Comparison of ENCODE assay signal across 9 cellular contexts in genomic region chr10:5623081-5623748, GRCh38. TPM values are rescaled to one million over a fixed set of nuclear protein-coding genes. Genes with fewer than 3 reads are reported as not detected.
A peak's percentile ranks its signal among the peaks of the same experiment; 100 is the strongest.
DNase-seq lines count a peak whose midpoint lies in the region; ATAC-seq, FAIRE-seq and TF ChIP-seq lines count a peak whose summit lies in the region.
"Had no signal": no experiment of that assay in that cellular context is flagged by ENCODE, and none has a peak within 500 bp of the region (broad histone marks: within the 10 kb centered on the region; RNA-seq: fewer than 3 reads in every experiment).

No MANE protein-coding gene starts in this region.

- H3K36me3 ChIP-seq in astrocyte (ENCODE audit: insufficient read depth, low read length) = no peaks in the 10 kb centered on the region
- H3K36me3 ChIP-seq in sigmoid colon = no peaks in the 10 kb centered on the region
- H3K36me3 ChIP-seq: BLaER1 treated with 17β-estradiol and CSF1 and Interleukin-3, amounts not matched to agents 10 nM and 100 nM had no signal

- peak; percentile 68 for FAIRE-seq in astrocyte (lab: Jason Lieb, UNC)

- no peak for TF ChIP-seq POLR2A in sigmoid colon (IDR thresholded peaks at IDR 0.05)

- intact Hi-C loops in sigmoid colon (cut with DNase I) = loop anchor here (1.0 to 5.0 kb wide), 3 partner anchors 41 to 181 kb away; no protein-coding TSS in a partner anchor

- WGBS in sigmoid colon, 2 donors = 11 to 18% methylated on average over 19 of the region's 19 CpGs

- H3K36me3 Mint-ChIP-seq in astrocyte (ENCODE audit: low read depth, unreplicated experiment) = no peaks in the 10 kb centered on the region

- peaks cover 12% of the 10 kb centered on the region for H3K4me1 Mint-ChIP-seq in astrocyte (ENCODE audit: low read depth, unreplicated experiment)

- no peak overlapping the region for H3K9ac ChIP-seq in astrocyte (ENCODE audit: low read length)
- H3K9ac ChIP-seq: BLaER1 treated with 17β-estradiol and CSF1 and Interleukin-3, amounts not matched to agents 10 nM and 100 nM had no signal

- peak overlapping the region; percentile 27 for H3K27ac ChIP-seq in astrocyte (ENCODE audit: low read depth, low read length)
- peak overlapping the region in 1 of 4 donors; percentile 38 for H3K27ac ChIP-seq in sigmoid colon
- H3K27ac ChIP-seq: BLaER1 treated with 17β-estradiol and CSF1 and Interleukin-3, amounts not matched to agents 10 nM and 100 nM had no signal

- no peaks in the 10 kb centered on the region for H3K79me2 ChIP-seq in astrocyte (ENCODE audit: insufficient read depth, low read length)

- H3K4me3 ChIP-seq in astrocyte (ENCODE audit: insufficient read depth, low read depth, low read length) (no peak overlapping the region), sigmoid colon (no peak overlapping the region)
- H3K4me3 ChIP-seq: BLaER1 treated with 17β-estradiol and CSF1 and Interleukin-3, amounts not matched to agents 10 nM and 100 nM had no signal

- no peak overlapping the region for H3K4me3 Mint-ChIP-seq in astrocyte (ENCODE audit: unreplicated experiment)

- H3K4me2 ChIP-seq in astrocyte (ENCODE audit: low read length) = no peak overlapping the region

- TF ChIP-seq EP300 in sigmoid colon (IDR thresholded peaks at IDR 0.05) = no peak

- H2AFZ ChIP-seq in astrocyte (ENCODE audit: low read depth, low read length) = peak overlapping the region; percentile 86

- no peaks in the 10 kb centered on the region for H3K9me3 Mint-ChIP-seq in astrocyte (ENCODE audit: unreplicated experiment)

- peak; percentile 76 for TF ChIP-seq CTCF in astrocyte (IDR thresholded peaks at IDR 0.05; ENCODE audit: insufficient read depth, low read depth, low read length)
- peak; percentile 87 to 97 (median 93) for TF ChIP-seq CTCF in sigmoid colon (IDR thresholded peaks at IDR 0.05)

- H3K27me3 Mint-ChIP-seq in astrocyte (ENCODE audit: low read depth, unreplicated experiment) = no peaks in the 10 kb centered on the region

- H4K20me1 ChIP-seq in astrocyte (ENCODE audit: insufficient read depth, low read length) = no peaks in the 10 kb centered on the region

- H3K9me3 ChIP-seq in astrocyte (ENCODE audit: insufficient read depth, low read depth, low read length) (no peaks in the 10 kb centered on the region), sigmoid colon (no peaks in the 10 kb centered on the region)
- H3K9me3 ChIP-seq: BLaER1 treated with 17β-estradiol and CSF1 and Interleukin-3, amounts not matched to agents 10 nM and 100 nM had no signal

- H3K27ac Mint-ChIP-seq in astrocyte (ENCODE audit: unreplicated experiment) = no peak overlapping the region

- H3K27me3 ChIP-seq in astrocyte (ENCODE audit: insufficient read depth, low read length) = no peaks in the 10 kb centered on the region
- no peaks in the 10 kb centered on the region for H3K27me3 ChIP-seq in sigmoid colon
- H3K27me3 ChIP-seq: BLaER1 treated with 17β-estradiol and CSF1 and Interleukin-3, amounts not matched to agents 10 nM and 100 nM had no signal

- ATAC-seq in HG02678 (IDR thresholded peaks at IDR 0.05; ENCODE audit: unreplicated experiment) = peak; percentile 94

- H3K4me1 ChIP-seq in astrocyte (ENCODE audit: insufficient read depth, low read length) (peaks cover 7% of the 10 kb centered on the region), sigmoid colon (peaks cover 0 to 23% (median 18%) of the 10 kb centered on the region in 4 donors)

- DNase-seq in NCI-H2171 treated with DMSO at 0.1 percent for 48 hours (lab: John Stamatoyannopoulos, UW) (peak; percentile 51), NCI-H2171 (lab: John Stamatoyannopoulos, UW) (no peak), NCI-H1105 treated with DMSO at 0.1 percent for 48 hours (lab: John Stamatoyannopoulos, UW) (peak; percentile 32), T1000 (lab: John Stamatoyannopoulos, UW) (peak; percentile 71), astrocyte (ENCODE audit: low read depth) (peak; percentile 51), hepatic stellate cell (ENCODE audit: low spot score) (peak; percentile 87), sigmoid colon (peak; percentile 94)

RNA-seq across cellular contexts. Expression of gene ASB13, which starts 43.2 kb away (rescaled TPM):
- total RNA-seq in astrocyte (4.7 and 4.8 TPM in 2 replicates), sigmoid colon (10 to 100 TPM; 13.2 to 23.5 (median 17.1) TPM)
- polyA plus RNA-seq in sigmoid colon = 10 to 100 TPM; 26.5 to 52.0 (median 48.0) TPM
